15 cellular contexts compared by ENCODE assay signal in genomic region chr15:61997786-61998185, GRCh38.
"Had no signal": no experiment of that assay in that cellular context is flagged by ENCODE, and none has a peak within 500 bp of the region (broad histone marks: within the 10 kb centered on the region; RNA-seq: fewer than 3 reads in every experiment).

No MANE protein-coding gene starts in this region.

- H3K27ac ChIP-seq: ascending aorta, SK-N-MC, suprapubic skin had no signal

- DNase-seq: activated CD4-positive, alpha-beta memory T cell treated with anti-CD3 and anti-CD28 coated beads for 36 hours; activated CD4-positive, alpha-beta T cell treated with anti-CD3 and anti-CD28 coated beads for 36 hours; activated naive CD8-positive, alpha-beta T cell treated with anti-CD3 and anti-CD28 coated beads, Interleukin-2, amount 50 U/mL, for 24 hours; activated T-cell treated with anti-CD3 and anti-CD28 coated beads for 4 hours; erythroblast; foreskin fibroblast; nephron progenitor cell; occipital lobe; posterior cingulate gyrus; retina; stimulated activated CD4-positive, alpha-beta T cell treated with anti-CD3 and anti-CD28 coated beads, Interleukin-2, amount 100 ng/mL, for 24 hours; stimulated activated naive CD8-positive, alpha-beta T cell treated with anti-CD3 and anti-CD28 coated beads, Interleukin-15, amount 100 ng/mL, for 72 hours had no signal

- H3K4me3 ChIP-seq: ascending aorta, SK-N-MC, suprapubic skin had no signal

- H3K4me1 ChIP-seq: ascending aorta, suprapubic skin had no signal

- H3K9me3 ChIP-seq: ascending aorta, suprapubic skin had no signal

- H3K27me3 ChIP-seq: ascending aorta, suprapubic skin had no signal
